In the genomic region with DNA sequence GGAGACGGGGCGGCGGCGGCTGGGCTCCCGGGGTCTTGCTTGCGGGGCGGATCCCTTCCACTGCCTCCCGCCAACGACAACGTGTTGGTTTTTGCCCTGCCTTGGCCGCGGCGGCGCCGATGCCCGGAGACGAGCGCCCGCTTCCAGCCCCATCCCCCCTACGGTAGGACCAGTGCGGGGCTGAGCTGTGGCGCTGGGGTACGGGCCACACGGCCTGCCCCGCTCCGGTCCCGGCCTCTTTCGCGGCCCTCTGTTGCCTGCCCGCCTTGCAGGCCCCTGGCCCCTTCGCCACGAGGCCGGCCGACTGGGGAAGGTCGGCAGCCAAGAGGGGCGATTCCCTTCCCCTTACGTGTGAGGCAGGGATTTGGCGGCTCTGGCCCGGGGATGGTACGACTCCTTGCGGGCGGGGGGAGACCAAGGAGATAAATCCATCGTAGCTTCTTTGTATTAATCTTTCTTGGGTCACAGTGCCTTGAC, we compare ENCODE assay signal across 8 cellular contexts. TPM values are rescaled to one million over a fixed set of nuclear protein-coding genes. Genes with fewer than 3 reads are reported as not detected.
DNase-seq lines count a peak whose midpoint lies in the region; ATAC-seq and TF ChIP-seq lines count a peak whose summit lies in the region.

No MANE protein-coding gene starts in this region.

- H3K9me3 ChIP-seq in adrenal gland (replicated peaks in 1 of 3) (no peaks in the 10 kb centered on the region), right atrium auricular region (no peaks in the 10 kb centered on the region)

- H3K27me3 ChIP-seq in adrenal gland (no peaks in the 10 kb centered on the region), right atrium auricular region (no peaks in the 10 kb centered on the region)

- intact Hi-C loops in adrenal gland (cut with DNase I), result no loop called here

- TF ChIP-seq CTCF in adrenal gland (IDR thresholded peaks at IDR 0.05), result no peak
- peak in 1 of 2 donors; percentile 6 for TF ChIP-seq CTCF in right atrium auricular region (IDR thresholded peaks at IDR 0.05)

- WGBS in adrenal gland, 4 donors, result 0% methylated on average over 4 to 43 of the region's 43 CpGs

- H3K4me1 ChIP-seq in adrenal gland (replicated peaks in 1 of 2), result peaks cover 24 to 58% of the 10 kb centered on the region in 2 donors
- H3K4me1 ChIP-seq in right atrium auricular region, result peaks cover 0 to 54% of the 10 kb centered on the region in 2 donors

- peak; percentile 45 for DNase-seq in activated CD4-positive, alpha-beta T cell treated with anti-CD3 and anti-CD28 coated beads for 48 hours
- DNase-seq in activated CD4-positive, alpha-beta T cell treated with anti-CD3 and anti-CD28 coated beads for 4 hours, result no peak
- DNase-seq in OCI-M1 (lab: John Stamatoyannopoulos, UW) (peak; percentile 71), adrenal gland (peak; percentile 58 to 75 (median 66)), right atrium auricular region (ENCODE audit: low spot score) (no peak), retina (peak; percentile 82)

- ATAC-seq in HG02938 (IDR thresholded peaks at IDR 0.05; ENCODE audit: unreplicated experiment), result peak; percentile 12
- no peak for ATAC-seq in GM18870 (IDR thresholded peaks at IDR 0.05; ENCODE audit: unreplicated experiment)

- H3K27ac ChIP-seq in adrenal gland, result peak overlapping the region; percentile 78 to 99 (median 96)
- H3K27ac ChIP-seq in right atrium auricular region, result peak overlapping the region; percentile 88 to 90

- no peak for TF ChIP-seq POLR2A in adrenal gland (IDR thresholded peaks at IDR 0.05)

- peaks cover 0 to 8% of the 10 kb centered on the region in 2 donors for H3K36me3 ChIP-seq in adrenal gland (replicated peaks in 1 of 2)
- H3K36me3 ChIP-seq in right atrium auricular region, result no peaks in the 10 kb centered on the region

- peak overlapping the region; percentile 60 to 92 (median 83) for H3K4me3 ChIP-seq in adrenal gland
- H3K4me3 ChIP-seq in right atrium auricular region, result peak overlapping the region; percentile 78 to 90

RNA-seq across cellular contexts. Expression of gene EIF4H, which starts 0.5 kb away (rescaled TPM):
- 100 to 1,000 TPM; 235 to 364 (median 263) TPM for total RNA-seq in adrenal gland
- polyA plus RNA-seq in adrenal gland, result 100 to 1,000 TPM; 108 to 215 (median 142) TPM
- total RNA-seq in right atrium auricular region, result 100 to 1,000 TPM; 175 to 203 TPM

RNA-seq across cellular contexts. Expression of gene LAT2, which starts 35.2 kb away (rescaled TPM):
- total RNA-seq in adrenal gland (10 to 100 TPM in 7 of 8 donors, 1 to 10 TPM in 1; 9.0 to 16.9 (median 14.2) TPM), right atrium auricular region (1 to 10 TPM; 1.4 to 6.1 TPM)
- polyA plus RNA-seq in adrenal gland, result 10 to 100 TPM in 1 of 3 donors, 1 to 10 TPM in 2; 5.5 to 14.3 (median 9.5) TPM

Comparison
In these comparisons a context has a peak if more than half of its experiments do, and no peak if none do; other contexts are left out.
1. DNase-seq: peak in activated CD4-positive, alpha-beta T cell treated with anti-CD3 and anti-CD28 coated beads for 48 hours (single experiment), OCI-M1 (single experiment), adrenal gland (7 of 7) and retina (single experiment); none in activated CD4-positive, alpha-beta T cell treated with anti-CD3 and anti-CD28 coated beads for 4 hours (0 of 2) and right atrium auricular region (single experiment).